ENCODE assay signal across 19 cellular contexts in genomic region chr17:32529604-32530003, GRCh38.
A peak's percentile ranks its signal among the peaks of the same experiment; 100 is the strongest.
DNase-seq lines count a peak whose midpoint lies in the region; ATAC-seq and TF ChIP-seq lines count a peak whose summit lies in the region.
"Had no signal": no experiment of that assay in that cellular context is flagged by ENCODE, and none has a peak within 500 bp of the region (broad histone marks: within the 10 kb centered on the region; RNA-seq: fewer than 3 reads in every experiment).

No MANE protein-coding gene starts in this region.

- no peak overlapping the region for H3K4me3 ChIP-seq in fibroblast of pulmonary artery (replicated peaks; ENCODE audit: low read depth, low read length)
- H3K4me3 ChIP-seq: A549, Peyer's patch, uterus had no signal

- DNase-seq in NCI-H510A (lab: John Stamatoyannopoulos, UW) (peak; percentile 11), NCI-H510A treated with DMSO at 0.1 percent for 48 hours (lab: John Stamatoyannopoulos, UW) (no peak), NCI-H1417 (lab: John Stamatoyannopoulos, UW) (peak; percentile 62 to 83 (median 65)), NCI-H345 treated with DMSO at 0.1 percent for 48 hours (lab: John Stamatoyannopoulos, UW; ENCODE audit: unreplicated experiment) (peak; percentile 96), fibroblast of pulmonary artery (ENCODE audit: low read depth) (peak; percentile 26)
- DNase-seq: activated CD8-positive, alpha-beta memory T cell treated with anti-CD3 and anti-CD28 coated beads, Interleukin-2, amount 50 U/mL, for 48 hours; foreskin keratinocyte; kidney glomerular epithelial cell; mesendoderm; Peyer's patch; retina; SK-N-SH; stimulated activated CD4-positive, alpha-beta T cell treated with anti-CD3 and anti-CD28 coated beads, Interleukin-15, amount 100 ng/mL, for 24 hours; T1000; uterus had no signal

- no peak for TF ChIP-seq CTCF in fibroblast of pulmonary artery (IDR thresholded peaks at IDR 0.05; ENCODE audit: low read length, missing control alignments)

- ATAC-seq in HG03039 (IDR thresholded peaks at IDR 0.05; ENCODE audit: unreplicated experiment) (no peak), GM19397 (IDR thresholded peaks at IDR 0.05; ENCODE audit: unreplicated experiment) (no peak), HG02759 (IDR thresholded peaks at IDR 0.05; ENCODE audit: unreplicated experiment) (no peak)
- ATAC-seq: foreskin keratinocyte had no signal
